ENCODE assay signal across 9 cellular contexts in the genomic region with DNA sequence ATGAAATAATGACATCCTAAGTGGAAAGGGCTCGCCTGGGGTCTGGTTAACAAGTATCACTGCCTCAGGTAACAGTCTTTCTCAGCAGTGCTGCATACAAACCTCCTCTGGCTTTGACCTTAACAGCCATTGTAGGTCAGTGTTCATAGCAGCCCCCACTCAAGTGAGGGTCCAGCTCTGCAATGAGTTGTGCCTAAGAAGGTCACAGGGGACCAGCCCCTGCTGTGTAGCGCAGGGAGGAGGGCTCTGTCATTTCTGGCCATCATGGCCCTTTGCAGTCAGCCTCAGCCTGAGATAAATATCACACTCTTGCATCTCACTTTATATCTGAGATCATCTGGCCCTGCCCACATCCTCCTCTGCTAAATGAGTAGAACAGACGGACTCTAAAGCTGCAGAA. TPM values are rescaled to one million over a fixed set of nuclear protein-coding genes. Genes with fewer than 3 reads are reported as not detected.
DNase-seq lines count a peak whose midpoint lies in the region; ATAC-seq, FAIRE-seq and TF ChIP-seq lines count a peak whose summit lies in the region.
"Had no signal": no experiment of that assay in that cellular context is flagged by ENCODE, and none has a peak within 500 bp of the region (broad histone marks: within the 10 kb centered on the region; RNA-seq: fewer than 3 reads in every experiment).

No MANE protein-coding gene starts in this region.

- H3K4me1 Mint-ChIP-seq in GM23338 (peaks cover 3% of the 10 kb centered on the region; the same call in 1 of the 3 replicates), T-cell (peaks cover 17 to 30% (median 18%) of the 10 kb centered on the region in 3 donors)
- peaks cover 22% of the 10 kb centered on the region for H3K4me1 Mint-ChIP-seq in activated naive CD8-positive, alpha-beta T cell treated with anti-CD3 and anti-CD28 coated beads, Interleukin-2, amount 10 ng/mL, durations not matched to agents 7 days and 5 days

- FAIRE-seq in urothelium cell line (lab: Jason Lieb, UNC) = no peak

- no peaks in the 10 kb centered on the region for H4K20me1 ChIP-seq in GM23338 (replicated peaks; ENCODE audit: insufficient read depth)

- WGBS in sigmoid colon, 2 donors = 67 to 77% methylated on average over 3 of the region's 3 CpGs

- H3K9me2 ChIP-seq in GM23338 (ENCODE audit: insufficient read depth) = no peaks in the 10 kb centered on the region; the same call in 1 of the 2 replicates

- H3K4me3 Mint-ChIP-seq in GM23338 (no peak overlapping the region), T-cell (peak overlapping the region; percentile 13 to 54 (median 46))
- peak overlapping the region; percentile 47 for H3K4me3 Mint-ChIP-seq in activated naive CD8-positive, alpha-beta T cell treated with anti-CD3 and anti-CD28 coated beads, Interleukin-2, amount 10 ng/mL, durations not matched to agents 7 days and 5 days

- H3K4me2 ChIP-seq in GM23338 = no peak overlapping the region

- POLR2A ChIA-PET in T-cell (lab: Charles Lee) = no interaction called here
- POLR2A ChIA-PET in activated naive CD8-positive, alpha-beta T cell treated with anti-CD3 and anti-CD28 coated beads, Interleukin-2, amount 10 ng/mL, durations not matched to agents 7 days and 5 days (lab: Charles Lee) = interaction anchor here (0.8 to 2.1 kb wide), 4 partner anchors 9 to 66 kb away, joined by 3 to 10 read pairs (median 3); a partner anchor contains a TSS

- H3K9me3 Mint-ChIP-seq in GM23338 = no peaks in the 10 kb centered on the region
- H3K9me3 Mint-ChIP-seq in T-cell = no peaks in the 10 kb centered on the region
- peaks cover 3% of the 10 kb centered on the region for H3K9me3 Mint-ChIP-seq in activated naive CD8-positive, alpha-beta T cell treated with anti-CD3 and anti-CD28 coated beads, Interleukin-2, amount 10 ng/mL, durations not matched to agents 7 days and 5 days

- TF ChIP-seq CTCF in GM23338 (conservative IDR thresholded peaks at IDR 0.05; ENCODE audit: low read depth in 2 of 2) = no peak
- TF ChIP-seq CTCF in sigmoid colon (IDR thresholded peaks at IDR 0.05) = no peak

- H3K27me3 Mint-ChIP-seq in GM23338 (ENCODE audit: insufficient read depth, low read depth, poor library complexity) = peaks cover 3% of the 10 kb centered on the region
- no peaks in the 10 kb centered on the region for H3K27me3 Mint-ChIP-seq in T-cell
- peaks cover 12% of the 10 kb centered on the region for H3K27me3 Mint-ChIP-seq in activated naive CD8-positive, alpha-beta T cell treated with anti-CD3 and anti-CD28 coated beads, Interleukin-2, amount 10 ng/mL, durations not matched to agents 7 days and 5 days

- no peak for TF ChIP-seq EP300 in sigmoid colon (IDR thresholded peaks at IDR 0.05)

- peak overlapping the region; percentile 78; the same call in 1 of the 2 replicates for H2AFZ ChIP-seq in GM23338

- CTCF ChIA-PET in T-cell (lab: Charles Lee) = interaction anchor here in 1 of 2 donors (0.7 kb wide), 1 partner anchor 175 kb away, joined by 3 read pairs; no protein-coding TSS in a partner anchor

- H3K27ac ChIP-seq in GM23338 (ENCODE audit: low read depth) = no peak overlapping the region
- H3K27ac ChIP-seq in sigmoid colon = peak overlapping the region; percentile 23 to 65 (median 43)
- H3K27ac ChIP-seq: cardiac muscle cell, neutrophil had no signal

- H3K36me3 Mint-ChIP-seq in GM23338 (ENCODE audit: low read depth) (no peaks in the 10 kb centered on the region; the same call in 2 of the 3 replicates), T-cell (no peaks in the 10 kb centered on the region)
- peaks cover 14% of the 10 kb centered on the region for H3K36me3 Mint-ChIP-seq in activated naive CD8-positive, alpha-beta T cell treated with anti-CD3 and anti-CD28 coated beads, Interleukin-2, amount 10 ng/mL, durations not matched to agents 7 days and 5 days

- H3K36me3 ChIP-seq in GM23338 (ENCODE audit: insufficient read depth) (no peaks in the 10 kb centered on the region), sigmoid colon (no peaks in the 10 kb centered on the region)
- H3K36me3 ChIP-seq: cardiac muscle cell had no signal

- ATAC-seq in GM23338 = no peak
- ATAC-seq in T-cell (replicated peaks in 1 of 4) = peak; percentile 92 to 96 (median 94)
- ATAC-seq in activated naive CD8-positive, alpha-beta T cell treated with anti-CD3 and anti-CD28 coated beads, Interleukin-2, amount 10 ng/mL, durations not matched to agents 7 days and 5 days (ENCODE audit: low read depth) = peak; percentile 98
- ATAC-seq in HG03280 (IDR thresholded peaks at IDR 0.05; ENCODE audit: unreplicated experiment) = no peak

- no peaks in the 10 kb centered on the region for H3F3A ChIP-seq in GM23338 (replicated peaks; ENCODE audit: low read depth)

- no peak overlapping the region for H3K27ac Mint-ChIP-seq in GM23338
- peak overlapping the region; percentile 70 to 83 for H3K27ac Mint-ChIP-seq in T-cell
- H3K27ac Mint-ChIP-seq in activated naive CD8-positive, alpha-beta T cell treated with anti-CD3 and anti-CD28 coated beads, Interleukin-2, amount 10 ng/mL, durations not matched to agents 7 days and 5 days = peak overlapping the region; percentile 63

- H3K4me3 ChIP-seq in GM23338 (no peak overlapping the region), sigmoid colon (no peak overlapping the region)
- H3K4me3 ChIP-seq: cardiac muscle cell had no signal

- intact Hi-C loops in sigmoid colon (cut with DNase I) = no loop called here

- H3K4me1 ChIP-seq in GM23338 (ENCODE audit: insufficient read depth) (no peaks in the 10 kb centered on the region), sigmoid colon (peaks cover 0 to 37% (median 30%) of the 10 kb centered on the region in 4 donors)

- H3K9me3 ChIP-seq in sigmoid colon = no peaks in the 10 kb centered on the region
- H3K9me3 ChIP-seq: neutrophil had no signal

- DNase-seq in GM23338 (ENCODE audit: low spot score) (no peak), T-cell (peak in 19 of 34 experiments; percentile 8 to 37 (median 20)), sigmoid colon (no peak), urothelium cell line (ENCODE audit: low spot score) (no peak), SIG-M5 (lab: John Stamatoyannopoulos, UW) (no peak)
- DNase-seq in activated naive CD8-positive, alpha-beta T cell treated with anti-CD3 and anti-CD28 coated beads, Interleukin-2, amount 10 ng/mL, durations not matched to agents 7 days and 5 days = peak; percentile 49

- H3K27me3 ChIP-seq in GM23338 (ENCODE audit: insufficient read depth) (no peaks in the 10 kb centered on the region), sigmoid colon (no peaks in the 10 kb centered on the region)
- H3K27me3 ChIP-seq: cardiac muscle cell, neutrophil had no signal

- H3K79me2 ChIP-seq in GM23338 (replicated peaks; ENCODE audit: insufficient read depth) = no peaks in the 10 kb centered on the region

- no peak for TF ChIP-seq POLR2A in sigmoid colon (IDR thresholded peaks at IDR 0.05)

TF ChIP-seq in GM23338, 12 proteins besides CTCF, POLR2A, EP300 and RAD21:
- TF ChIP-seq POLR2AphosphoS5 (IDR thresholded peaks at IDR 0.05; ENCODE audit: low read depth) (no peak), JUNB (IDR thresholded peaks at IDR 0.05; ENCODE audit: unreplicated experiment) (no peak), STAT1 (IDR thresholded peaks at IDR 0.05; ENCODE audit: unreplicated experiment) (no peak), EZH2phosphoT487 (IDR thresholded peaks at IDR 0.05; ENCODE audit: unreplicated experiment) (no peak), NANOG (IDR thresholded peaks at IDR 0.05; ENCODE audit: borderline replicate concordance) (no peak), EZH2 (IDR thresholded peaks at IDR 0.05; ENCODE audit: low read depth, unreplicated experiment) (no peak)
- TF ChIP-seq, protein P1, sequence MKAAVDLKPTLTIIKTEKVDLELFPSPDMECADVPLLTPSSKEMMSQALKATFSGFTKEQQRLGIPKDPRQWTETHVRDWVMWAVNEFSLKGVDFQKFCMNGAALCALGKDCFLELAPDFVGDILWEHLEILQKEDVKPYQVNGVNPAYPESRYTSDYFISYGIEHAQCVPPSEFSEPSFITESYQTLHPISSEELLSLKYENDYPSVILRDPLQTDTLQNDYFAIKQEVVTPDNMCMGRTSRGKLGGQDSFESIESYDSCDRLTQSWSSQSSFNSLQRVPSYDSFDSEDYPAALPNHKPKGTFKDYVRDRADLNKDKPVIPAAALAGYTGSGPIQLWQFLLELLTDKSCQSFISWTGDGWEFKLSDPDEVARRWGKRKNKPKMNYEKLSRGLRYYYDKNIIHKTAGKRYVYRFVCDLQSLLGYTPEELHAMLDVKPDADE (IDR thresholded peaks at IDR 0.05) = no peak
TF ChIP-seq in GM23338: peak in this region for 0.

RNA-seq across cellular contexts. Expression of a gene that starts 18.1 kb away (rescaled TPM):
- total RNA-seq in GM23338 (2014; rRNA removed; shearing (Covaris generic)) = 109 and 126 TPM in 2 replicates
- polyA plus RNA-seq in GM23338 (2016; fragmentation: Nextera tagmentation; extraction: Ambion mirVana) = 66.0 and 70.3 TPM in 2 replicates
- 10 to 100 TPM; 50.1 to 65.5 (median 53.8) TPM for total RNA-seq in T-cell
- 10 to 100 TPM; 52.7 to 59.6 TPM for total RNA-seq in activated naive CD8-positive, alpha-beta T cell treated with anti-CD3 and anti-CD28 coated beads, Interleukin-2, amount 10 ng/mL, durations not matched to agents 7 days and 5 days
- total RNA-seq in sigmoid colon = 10 to 100 TPM; 18.1 to 47.1 (median 27.2) TPM
- 10 to 100 TPM in 1 of 3 donors, 1 to 10 TPM in 2; 3.9 to 11.1 (median 6.0) TPM for polyA plus RNA-seq in sigmoid colon

Comparison
In these comparisons a context has a peak if more than half of its experiments do, and no peak if none do; other contexts are left out.
1. ATAC-seq: peak in T-cell (4 of 4) and activated naive CD8-positive, alpha-beta T cell treated with anti-CD3 and anti-CD28 coated beads, Interleukin-2, amount 10 ng/mL, durations not matched to agents 7 days and 5 days (single experiment); none in GM23338 (single experiment) and HG03280 (single experiment).
2. DNase-seq: peak in T-cell (19 of 34) and activated naive CD8-positive, alpha-beta T cell treated with anti-CD3 and anti-CD28 coated beads, Interleukin-2, amount 10 ng/mL, durations not matched to agents 7 days and 5 days (single experiment); none in GM23338 (single experiment), sigmoid colon (single experiment), urothelium cell line (single experiment) and SIG-M5 (single experiment).